Comparison of ENCODE assay signal across 1 cellular context in the genomic region with DNA sequence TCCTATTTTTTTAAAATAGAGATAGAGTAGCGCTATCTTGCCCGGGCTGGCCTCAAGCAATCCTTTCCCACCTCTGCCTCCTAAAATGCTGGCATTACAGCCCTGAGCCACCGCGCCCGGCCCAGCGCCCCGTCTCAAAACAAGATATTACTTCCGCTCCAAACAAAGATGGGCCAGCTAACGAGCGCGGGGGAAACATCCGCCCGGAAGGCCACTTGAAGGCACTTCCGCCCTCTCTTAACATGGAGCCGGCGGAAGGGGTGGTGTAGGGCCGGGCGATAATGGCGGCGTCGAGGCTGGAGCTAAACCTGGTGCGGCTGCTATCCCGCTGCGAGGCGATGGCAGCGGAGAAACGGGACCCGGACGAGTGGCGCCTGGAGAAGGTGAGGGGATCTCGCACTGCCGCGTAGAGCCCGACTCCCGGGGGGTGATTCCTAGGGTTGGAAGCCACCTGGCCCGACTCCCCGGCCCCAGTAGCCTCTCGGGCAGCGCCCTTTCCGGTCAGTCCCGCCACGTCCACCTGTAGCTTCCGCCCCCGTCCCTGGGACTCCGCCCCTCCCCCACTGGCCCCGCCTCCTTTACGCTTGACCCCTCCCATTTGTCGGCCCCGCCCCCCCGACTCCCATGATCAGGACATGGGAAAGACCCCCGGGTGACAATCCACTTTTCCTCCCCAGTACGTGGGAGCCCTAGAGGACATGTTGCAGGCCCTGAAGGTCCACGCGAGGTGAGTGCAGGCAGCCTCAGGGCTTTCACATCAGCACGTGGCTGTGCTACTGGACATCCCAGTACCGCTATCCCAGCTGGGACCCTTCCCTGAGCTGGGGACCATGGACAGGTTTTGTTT.
TF ChIP-seq lines count a peak whose summit lies in the region.

A gene with protein sequence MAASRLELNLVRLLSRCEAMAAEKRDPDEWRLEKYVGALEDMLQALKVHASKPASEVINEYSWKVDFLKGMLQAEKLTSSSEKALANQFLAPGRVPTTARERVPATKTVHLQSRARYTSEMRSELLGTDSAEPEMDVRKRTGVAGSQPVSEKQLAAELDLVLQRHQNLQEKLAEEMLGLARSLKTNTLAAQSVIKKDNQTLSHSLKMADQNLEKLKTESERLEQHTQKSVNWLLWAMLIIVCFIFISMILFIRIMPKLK (plus strand): TSS at position 233 of the 847 bp plus-strand sequence. CDS start 49 bp downstream, at position 282.

TF ChIP-seq in HEK293, 187 proteins besides CTCF, POLR2A, EP300 and RAD21 (continued from another document and continues in another):
- TF ChIP-seq, protein P1, sequence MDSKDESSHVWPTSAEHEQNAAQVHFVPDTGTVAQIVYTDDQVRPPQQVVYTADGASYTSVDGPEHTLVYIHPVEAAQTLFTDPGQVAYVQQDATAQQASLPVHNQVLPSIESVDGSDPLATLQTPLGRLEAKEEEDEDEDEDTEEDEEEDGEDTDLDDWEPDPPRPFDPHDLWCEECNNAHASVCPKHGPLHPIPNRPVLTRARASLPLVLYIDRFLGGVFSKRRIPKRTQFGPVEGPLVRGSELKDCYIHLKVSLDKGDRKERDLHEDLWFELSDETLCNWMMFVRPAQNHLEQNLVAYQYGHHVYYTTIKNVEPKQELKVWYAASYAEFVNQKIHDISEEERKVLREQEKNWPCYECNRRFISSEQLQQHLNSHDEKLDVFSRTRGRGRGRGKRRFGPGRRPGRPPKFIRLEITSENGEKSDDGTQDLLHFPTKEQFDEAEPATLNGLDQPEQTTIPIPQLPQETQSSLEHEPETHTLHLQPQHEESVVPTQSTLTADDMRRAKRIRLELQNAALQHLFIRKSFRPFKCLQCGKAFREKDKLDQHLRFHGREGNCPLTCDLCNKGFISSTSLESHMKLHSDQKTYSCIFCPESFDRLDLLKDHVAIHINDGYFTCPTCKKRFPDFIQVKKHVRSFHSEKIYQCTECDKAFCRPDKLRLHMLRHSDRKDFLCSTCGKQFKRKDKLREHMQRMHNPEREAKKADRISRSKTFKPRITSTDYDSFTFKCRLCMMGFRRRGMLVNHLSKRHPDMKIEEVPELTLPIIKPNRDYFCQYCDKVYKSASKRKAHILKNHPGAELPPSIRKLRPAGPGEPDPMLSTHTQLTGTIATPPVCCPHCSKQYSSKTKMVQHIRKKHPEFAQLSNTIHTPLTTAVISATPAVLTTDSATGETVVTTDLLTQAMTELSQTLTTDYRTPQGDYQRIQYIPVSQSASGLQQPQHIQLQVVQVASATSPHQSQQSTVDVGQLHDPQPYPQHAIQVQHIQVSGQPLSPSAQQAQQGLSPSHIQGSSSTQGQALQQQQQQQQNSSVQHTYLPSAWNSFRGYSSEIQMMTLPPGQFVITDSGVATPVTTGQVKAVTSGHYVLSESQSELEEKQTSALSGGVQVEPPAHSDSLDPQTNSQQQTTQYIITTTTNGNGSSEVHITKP (tag by site-specific recombination; IDR thresholded peaks at IDR 0.05), result peak; percentile 95
- no peak for TF ChIP-seq GFI1B (tag by site-specific recombination; IDR thresholded peaks at IDR 0.05)
- TF ChIP-seq ZFP41 (tag by site-specific recombination; IDR thresholded peaks at IDR 0.05; ENCODE audit: borderline replicate concordance), result no peak
- no peak for TF ChIP-seq ZNF529 (tag by site-specific recombination; IDR thresholded peaks at IDR 0.05; ENCODE audit: insufficient replicate concordance)
- peak; percentile 67 for TF ChIP-seq ZBTB21 (tag by site-specific recombination; IDR thresholded peaks at IDR 0.05)
- no peak for TF ChIP-seq ZNF626 (tag by site-specific recombination; IDR thresholded peaks at IDR 0.05)
- TF ChIP-seq HOXC10 (CRISPR knock-in tag; IDR thresholded peaks at IDR 0.05), result no peak
- no peak for TF ChIP-seq ZNF776 (tag by site-specific recombination; IDR thresholded peaks at IDR 0.05; ENCODE audit: borderline replicate concordance)
- TF ChIP-seq ZNF785 (tag by site-specific recombination; IDR thresholded peaks at IDR 0.05), result no peak
- TF ChIP-seq ZNF561 (tag by site-specific recombination; IDR thresholded peaks at IDR 0.05; ENCODE audit: borderline replicate concordance), result peak; percentile 83; the same call in 1 of the 2 replicates
- TF ChIP-seq, protein P2, sequence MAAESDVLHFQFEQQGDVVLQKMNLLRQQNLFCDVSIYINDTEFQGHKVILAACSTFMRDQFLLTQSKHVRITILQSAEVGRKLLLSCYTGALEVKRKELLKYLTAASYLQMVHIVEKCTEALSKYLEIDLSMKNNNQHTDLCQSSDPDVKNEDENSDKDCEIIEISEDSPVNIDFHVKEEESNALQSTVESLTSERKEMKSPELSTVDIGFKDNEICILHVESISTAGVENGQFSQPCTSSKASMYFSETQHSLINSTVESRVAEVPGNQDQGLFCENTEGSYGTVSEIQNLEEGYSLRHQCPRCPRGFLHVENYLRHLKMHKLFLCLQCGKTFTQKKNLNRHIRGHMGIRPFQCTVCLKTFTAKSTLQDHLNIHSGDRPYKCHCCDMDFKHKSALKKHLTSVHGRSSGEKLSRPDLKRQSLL (tag by site-specific recombination; IDR thresholded peaks at IDR 0.05), result peak; percentile 81; the same call in 1 of the 2 replicates
- no peak for TF ChIP-seq ZNF221 (tag by site-specific recombination; IDR thresholded peaks at IDR 0.05; ENCODE audit: borderline replicate concordance)
- no peak for TF ChIP-seq ZNF292 (tag by site-specific recombination; IDR thresholded peaks at IDR 0.05; ENCODE audit: borderline replicate concordance, low read depth)
- peak; percentile 65; the same call in 1 of the 2 replicates for TF ChIP-seq ZNF2 (tag by site-specific recombination; IDR thresholded peaks at IDR 0.05)
- TF ChIP-seq KLF8 (tag by site-specific recombination; IDR thresholded peaks at IDR 0.05), result peak; percentile 98
- no peak for TF ChIP-seq ZNF791 (tag by site-specific recombination; IDR thresholded peaks at IDR 0.05)
- TF ChIP-seq, protein P3, sequence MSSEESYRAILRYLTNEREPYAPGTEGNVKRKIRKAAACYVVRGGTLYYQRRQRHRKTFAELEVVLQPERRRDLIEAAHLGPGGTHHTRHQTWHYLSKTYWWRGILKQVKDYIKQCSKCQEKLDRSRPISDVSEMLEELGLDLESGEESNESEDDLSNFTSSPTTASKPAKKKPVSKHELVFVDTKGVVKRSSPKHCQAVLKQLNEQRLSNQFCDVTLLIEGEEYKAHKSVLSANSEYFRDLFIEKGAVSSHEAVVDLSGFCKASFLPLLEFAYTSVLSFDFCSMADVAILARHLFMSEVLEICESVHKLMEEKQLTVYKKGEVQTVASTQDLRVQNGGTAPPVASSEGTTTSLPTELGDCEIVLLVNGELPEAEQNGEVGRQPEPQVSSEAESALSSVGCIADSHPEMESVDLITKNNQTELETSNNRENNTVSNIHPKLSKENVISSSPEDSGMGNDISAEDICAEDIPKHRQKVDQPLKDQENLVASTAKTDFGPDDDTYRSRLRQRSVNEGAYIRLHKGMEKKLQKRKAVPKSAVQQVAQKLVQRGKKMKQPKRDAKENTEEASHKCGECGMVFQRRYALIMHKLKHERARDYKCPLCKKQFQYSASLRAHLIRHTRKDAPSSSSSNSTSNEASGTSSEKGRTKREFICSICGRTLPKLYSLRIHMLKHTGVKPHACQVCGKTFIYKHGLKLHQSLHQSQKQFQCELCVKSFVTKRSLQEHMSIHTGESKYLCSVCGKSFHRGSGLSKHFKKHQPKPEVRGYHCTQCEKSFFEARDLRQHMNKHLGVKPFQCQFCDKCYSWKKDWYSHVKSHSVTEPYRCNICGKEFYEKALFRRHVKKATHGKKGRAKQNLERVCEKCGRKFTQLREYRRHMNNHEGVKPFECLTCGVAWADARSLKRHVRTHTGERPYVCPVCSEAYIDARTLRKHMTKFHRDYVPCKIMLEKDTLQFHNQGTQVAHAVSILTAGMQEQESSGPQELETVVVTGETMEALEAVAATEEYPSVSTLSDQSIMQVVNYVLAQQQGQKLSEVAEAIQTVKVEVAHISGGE (tag by site-specific recombination; conservative IDR thresholded peaks at IDR 0.05; ENCODE audit: low read depth), result peak; percentile 98
- no peak for TF ChIP-seq ZNF624 (tag by site-specific recombination; IDR thresholded peaks at IDR 0.05)
- no peak for TF ChIP-seq ZNF514 (tag by site-specific recombination; IDR thresholded peaks at IDR 0.05)
- no peak for TF ChIP-seq ZNF473 (tag by site-specific recombination; IDR thresholded peaks at IDR 0.05)
- TF ChIP-seq KLF1 (tag by site-specific recombination; IDR thresholded peaks at IDR 0.05), result peak; percentile 90
- TF ChIP-seq GLIS2 (tag by site-specific recombination; IDR thresholded peaks at IDR 0.05), result no peak
- peak; percentile 56; the same call in 1 of the 2 replicates for TF ChIP-seq ZBTB48 (tag by site-specific recombination; IDR thresholded peaks at IDR 0.05)
- TF ChIP-seq, protein P4, sequence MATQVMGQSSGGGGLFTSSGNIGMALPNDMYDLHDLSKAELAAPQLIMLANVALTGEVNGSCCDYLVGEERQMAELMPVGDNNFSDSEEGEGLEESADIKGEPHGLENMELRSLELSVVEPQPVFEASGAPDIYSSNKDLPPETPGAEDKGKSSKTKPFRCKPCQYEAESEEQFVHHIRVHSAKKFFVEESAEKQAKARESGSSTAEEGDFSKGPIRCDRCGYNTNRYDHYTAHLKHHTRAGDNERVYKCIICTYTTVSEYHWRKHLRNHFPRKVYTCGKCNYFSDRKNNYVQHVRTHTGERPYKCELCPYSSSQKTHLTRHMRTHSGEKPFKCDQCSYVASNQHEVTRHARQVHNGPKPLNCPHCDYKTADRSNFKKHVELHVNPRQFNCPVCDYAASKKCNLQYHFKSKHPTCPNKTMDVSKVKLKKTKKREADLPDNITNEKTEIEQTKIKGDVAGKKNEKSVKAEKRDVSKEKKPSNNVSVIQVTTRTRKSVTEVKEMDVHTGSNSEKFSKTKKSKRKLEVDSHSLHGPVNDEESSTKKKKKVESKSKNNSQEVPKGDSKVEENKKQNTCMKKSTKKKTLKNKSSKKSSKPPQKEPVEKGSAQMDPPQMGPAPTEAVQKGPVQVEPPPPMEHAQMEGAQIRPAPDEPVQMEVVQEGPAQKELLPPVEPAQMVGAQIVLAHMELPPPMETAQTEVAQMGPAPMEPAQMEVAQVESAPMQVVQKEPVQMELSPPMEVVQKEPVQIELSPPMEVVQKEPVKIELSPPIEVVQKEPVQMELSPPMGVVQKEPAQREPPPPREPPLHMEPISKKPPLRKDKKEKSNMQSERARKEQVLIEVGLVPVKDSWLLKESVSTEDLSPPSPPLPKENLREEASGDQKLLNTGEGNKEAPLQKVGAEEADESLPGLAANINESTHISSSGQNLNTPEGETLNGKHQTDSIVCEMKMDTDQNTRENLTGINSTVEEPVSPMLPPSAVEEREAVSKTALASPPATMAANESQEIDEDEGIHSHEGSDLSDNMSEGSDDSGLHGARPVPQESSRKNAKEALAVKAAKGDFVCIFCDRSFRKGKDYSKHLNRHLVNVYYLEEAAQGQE (tag by site-specific recombination; IDR thresholded peaks at IDR 0.05), result peak; percentile 65
- no peak for TF ChIP-seq ZNF530 (tag by site-specific recombination; IDR thresholded peaks at IDR 0.05; ENCODE audit: low read depth)
- TF ChIP-seq TRIM28 (IDR thresholded peaks at IDR 0.05; ENCODE audit: borderline replicate concordance, low read length), result no peak
- no peak for TF ChIP-seq ZNF707 (tag by site-specific recombination; IDR thresholded peaks at IDR 0.05)
- no peak for TF ChIP-seq ZNF248 (tag by site-specific recombination; IDR thresholded peaks at IDR 0.05)
- TF ChIP-seq, protein P5, sequence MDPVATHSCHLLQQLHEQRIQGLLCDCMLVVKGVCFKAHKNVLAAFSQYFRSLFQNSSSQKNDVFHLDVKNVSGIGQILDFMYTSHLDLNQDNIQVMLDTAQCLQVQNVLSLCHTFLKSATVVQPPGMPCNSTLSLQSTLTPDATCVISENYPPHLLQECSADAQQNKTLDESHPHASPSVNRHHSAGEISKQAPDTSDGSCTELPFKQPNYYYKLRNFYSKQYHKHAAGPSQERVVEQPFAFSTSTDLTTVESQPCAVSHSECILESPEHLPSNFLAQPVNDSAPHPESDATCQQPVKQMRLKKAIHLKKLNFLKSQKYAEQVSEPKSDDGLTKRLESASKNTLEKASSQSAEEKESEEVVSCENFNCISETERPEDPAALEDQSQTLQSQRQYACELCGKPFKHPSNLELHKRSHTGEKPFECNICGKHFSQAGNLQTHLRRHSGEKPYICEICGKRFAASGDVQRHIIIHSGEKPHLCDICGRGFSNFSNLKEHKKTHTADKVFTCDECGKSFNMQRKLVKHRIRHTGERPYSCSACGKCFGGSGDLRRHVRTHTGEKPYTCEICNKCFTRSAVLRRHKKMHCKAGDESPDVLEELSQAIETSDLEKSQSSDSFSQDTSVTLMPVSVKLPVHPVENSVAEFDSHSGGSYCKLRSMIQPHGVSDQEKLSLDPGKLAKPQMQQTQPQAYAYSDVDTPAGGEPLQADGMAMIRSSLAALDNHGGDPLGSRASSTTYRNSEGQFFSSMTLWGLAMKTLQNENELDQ (tag by site-specific recombination; IDR thresholded peaks at IDR 0.05; ENCODE audit: low read depth), result no peak
- no peak for TF ChIP-seq ZNF423 (tag by site-specific recombination; IDR thresholded peaks at IDR 0.05)
- TF ChIP-seq, protein P6, sequence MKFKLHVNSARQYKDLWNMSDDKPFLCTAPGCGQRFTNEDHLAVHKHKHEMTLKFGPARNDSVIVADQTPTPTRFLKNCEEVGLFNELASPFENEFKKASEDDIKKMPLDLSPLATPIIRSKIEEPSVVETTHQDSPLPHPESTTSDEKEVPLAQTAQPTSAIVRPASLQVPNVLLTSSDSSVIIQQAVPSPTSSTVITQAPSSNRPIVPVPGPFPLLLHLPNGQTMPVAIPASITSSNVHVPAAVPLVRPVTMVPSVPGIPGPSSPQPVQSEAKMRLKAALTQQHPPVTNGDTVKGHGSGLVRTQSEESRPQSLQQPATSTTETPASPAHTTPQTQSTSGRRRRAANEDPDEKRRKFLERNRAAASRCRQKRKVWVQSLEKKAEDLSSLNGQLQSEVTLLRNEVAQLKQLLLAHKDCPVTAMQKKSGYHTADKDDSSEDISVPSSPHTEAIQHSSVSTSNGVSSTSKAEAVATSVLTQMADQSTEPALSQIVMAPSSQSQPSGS (tag by site-specific recombination; IDR thresholded peaks at IDR 0.05; ENCODE audit: low read depth), result no peak
- TF ChIP-seq ZNF140 (tag by site-specific recombination; IDR thresholded peaks at IDR 0.05), result no peak
- TF ChIP-seq ZNF394 (tag by site-specific recombination; IDR thresholded peaks at IDR 0.05; ENCODE audit: borderline replicate concordance), result peak; percentile 77; the same call in 1 of the 2 replicates
- TF ChIP-seq ZNF677 (tag by site-specific recombination; IDR thresholded peaks at IDR 0.05), result no peak
- TF ChIP-seq RBAK (tag by site-specific recombination; IDR thresholded peaks at IDR 0.05), result no peak
- TF ChIP-seq ZFP37 (tag by site-specific recombination; IDR thresholded peaks at IDR 0.05), result peak; percentile 41; the same call in 1 of the 2 replicates
- no peak for TF ChIP-seq ZNF596 (tag by site-specific recombination; IDR thresholded peaks at IDR 0.05)
- no peak for TF ChIP-seq ZNF114 (tag by site-specific recombination; IDR thresholded peaks at IDR 0.05)
- no peak for TF ChIP-seq ZNF157 (tag by site-specific recombination; IDR thresholded peaks at IDR 0.05)
